In genomic region chr11:119382101-119382500, GRCh38 we compare ENCODE assay signal across 1 cellular context.
A peak's percentile ranks its signal among the peaks of the same experiment; 100 is the strongest.
TF ChIP-seq lines count a peak whose summit lies in the region.

No MANE protein-coding gene starts in this region.

TF ChIP-seq in H1, 55 proteins besides CTCF, POLR2A, EP300 and RAD21:
- TF ChIP-seq ATF3 (IDR thresholded peaks at IDR 0.05; ENCODE audit: insufficient read depth, low read depth, low read length) = no peak
- TF ChIP-seq SAP30 (IDR thresholded peaks at IDR 0.05; ENCODE audit: insufficient read depth, insufficient replicate concordance, low read length) = peak; percentile 9
